Comparison of ENCODE assay signal across 12 cellular contexts in the genomic region with DNA sequence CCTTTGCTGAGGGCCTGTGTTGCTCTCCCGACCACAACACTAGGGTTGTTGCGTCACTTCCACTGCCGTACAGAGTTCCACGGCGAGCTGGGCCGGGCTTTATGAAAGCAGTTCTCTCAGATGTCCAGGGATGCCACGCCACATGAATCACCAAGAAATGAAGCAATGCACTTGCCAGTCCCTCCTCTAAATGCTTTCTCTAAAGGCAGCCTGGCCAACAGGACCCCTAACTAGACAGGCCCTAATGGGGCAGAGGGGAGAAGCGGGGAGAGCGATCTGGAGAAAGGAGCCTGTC.
"Had no signal": no experiment of that assay in that cellular context is flagged by ENCODE, and none has a peak within 500 bp of the region (broad histone marks: within the 10 kb centered on the region; RNA-seq: fewer than 3 reads in every experiment).

No MANE protein-coding gene starts in this region.

- ATAC-seq: activated CD8-positive, alpha-beta T cell treated with anti-CD3 and anti-CD28 coated beads for 36 hours; activated T-cell treated with anti-CD3 and anti-CD28 coated beads, Interleukin-2, amount 50 U/mL, for 4 hours; esophagus mucosa had no signal

- H3K4me3 Mint-ChIP-seq: activated CD8-positive, alpha-beta T cell treated with anti-CD3 and anti-CD28 coated beads for 36 hours; activated T-cell treated with anti-CD3 and anti-CD28 coated beads, Interleukin-2, amount 50 U/mL, for 4 hours; nephron progenitor cell had no signal

- H3K9me3 Mint-ChIP-seq: activated CD8-positive, alpha-beta T cell treated with anti-CD3 and anti-CD28 coated beads for 36 hours; activated T-cell treated with anti-CD3 and anti-CD28 coated beads, Interleukin-2, amount 50 U/mL, for 4 hours had no signal

- DNase-seq: activated CD4-positive, alpha-beta T cell treated with anti-CD3 and anti-CD28 coated beads for 4 hours; activated CD8-positive, alpha-beta T cell treated with anti-CD3 and anti-CD28 coated beads for 36 hours; activated effector memory CD4-positive, alpha-beta T cell treated with Interleukin-2 at 50 U/mL for 16 hours; activated naive CD4-positive, alpha-beta T cell treated with anti-CD3 and anti-CD28 coated beads, Interleukin-2, amount 50 U/mL, for 16 hours; activated T-cell treated with anti-CD3 and anti-CD28 coated beads, Interleukin-2, amount 50 U/mL, for 4 hours; islet precursor cell; left ventricle myocardium inferior; nephron progenitor cell; stimulated activated CD4-positive, alpha-beta T cell treated with anti-CD3 and anti-CD28 coated beads, Interleukin-4, amount 100 ng/mL, for 1 hour; stimulated activated naive CD4-positive, alpha-beta T cell; T-helper 2 cell had no signal

- H3K27ac Mint-ChIP-seq: activated CD8-positive, alpha-beta T cell treated with anti-CD3 and anti-CD28 coated beads for 36 hours; nephron progenitor cell had no signal
